10 cellular contexts compared by ENCODE assay signal in the genomic region with DNA sequence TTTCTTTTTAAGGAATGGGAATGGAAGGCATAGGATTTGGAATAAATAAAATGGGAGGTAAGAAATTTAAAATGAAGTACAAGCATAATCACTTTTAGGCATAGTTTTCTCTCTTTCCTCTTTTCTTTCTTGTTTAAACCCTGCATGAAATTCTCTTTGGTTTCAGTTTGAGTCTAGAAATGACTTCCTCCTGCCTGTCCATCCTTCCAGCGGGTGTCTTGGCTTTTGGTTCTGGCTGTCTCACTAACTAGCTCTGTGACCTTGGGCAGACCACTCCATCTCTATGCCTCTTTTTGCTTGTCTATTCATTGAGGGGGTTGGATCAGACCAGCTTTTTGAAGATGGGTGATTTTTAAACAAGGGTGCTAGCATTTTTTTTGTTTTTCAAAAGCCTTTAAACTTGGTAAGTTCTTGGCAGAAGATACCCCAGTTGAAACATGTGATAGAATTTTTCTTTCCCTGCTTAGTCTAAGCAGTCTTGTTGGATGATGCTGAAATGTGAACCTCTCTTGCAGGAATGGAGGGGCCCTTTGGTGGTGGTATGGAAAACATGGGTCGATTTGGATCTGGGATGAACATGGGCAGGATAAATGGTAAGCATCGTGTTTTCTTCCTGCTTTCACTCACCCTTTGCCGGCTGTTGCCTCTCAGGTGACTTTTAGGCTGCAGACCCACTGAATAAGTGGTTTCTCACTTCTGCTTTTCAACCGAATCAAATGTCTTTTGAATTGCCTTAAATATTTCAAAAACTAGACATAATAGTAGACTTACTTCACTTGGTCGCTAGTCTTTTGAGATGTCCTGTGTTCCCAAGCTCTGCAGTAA. TPM values are rescaled to one million over a fixed set of nuclear protein-coding genes. Genes with fewer than 3 reads are reported as not detected.
DNase-seq lines count a peak whose midpoint lies in the region; ATAC-seq and TF ChIP-seq lines count a peak whose summit lies in the region.
"Had no signal": no experiment of that assay in that cellular context is flagged by ENCODE, and none has a peak within 500 bp of the region (broad histone marks: within the 10 kb centered on the region; RNA-seq: fewer than 3 reads in every experiment).

No MANE protein-coding gene starts in this region.

- H3K9me3 Mint-ChIP-seq in activated CD8-positive, alpha-beta T cell treated with anti-CD3 and anti-CD28 coated beads for 36 hours = no peaks in the 10 kb centered on the region

- no peak overlapping the region for H3K4me3 Mint-ChIP-seq in activated CD8-positive, alpha-beta T cell treated with anti-CD3 and anti-CD28 coated beads for 36 hours

- H3K27ac Mint-ChIP-seq in activated CD8-positive, alpha-beta T cell treated with anti-CD3 and anti-CD28 coated beads for 36 hours = peak overlapping the region; percentile 46

- no peaks in the 10 kb centered on the region for H3K27me3 ChIP-seq in left ventricle myocardium inferior (ENCODE audit: low read depth)

- H3K4me1 ChIP-seq in left ventricle myocardium inferior = peaks cover 82% of the 10 kb centered on the region

- peaks cover 92% of the 10 kb centered on the region for H3K36me3 ChIP-seq in left ventricle myocardium inferior

- peaks cover 76% of the 10 kb centered on the region for H3K36me3 Mint-ChIP-seq in activated CD8-positive, alpha-beta T cell treated with anti-CD3 and anti-CD28 coated beads for 36 hours (ENCODE audit: low read depth)

- H3K9me3 ChIP-seq in left ventricle myocardium inferior (replicated peaks) = no peaks in the 10 kb centered on the region

- peak overlapping the region; percentile 78 for H3K27ac ChIP-seq in left ventricle myocardium inferior (replicated peaks)

- CTCF ChIA-PET in activated CD8-positive, alpha-beta T cell treated with anti-CD3 and anti-CD28 coated beads for 36 hours (lab: Charles Lee) = interaction anchor here (1.4 to 1.6 kb wide), 2 partner anchors 18 to 120 kb away, joined by 3 read pairs; no protein-coding TSS in a partner anchor

- H3K4me3 ChIP-seq in left ventricle myocardium inferior = no peak overlapping the region

- H3K4me1 Mint-ChIP-seq in activated CD8-positive, alpha-beta T cell treated with anti-CD3 and anti-CD28 coated beads for 36 hours (ENCODE audit: low read depth) = peaks cover 53% of the 10 kb centered on the region

- no peak for TF ChIP-seq CTCF in left ventricle myocardium inferior (IDR thresholded peaks at IDR 0.05; ENCODE audit: borderline replicate concordance)
- TF ChIP-seq CTCF in activated CD8-positive, alpha-beta T cell treated with anti-CD3 and anti-CD28 coated beads for 36 hours (IDR thresholded peaks at IDR 0.05) = no peak

- POLR2A ChIA-PET in activated CD8-positive, alpha-beta T cell treated with anti-CD3 and anti-CD28 coated beads for 36 hours (lab: Charles Lee) = interaction anchor here (0.8 to 1.4 kb wide), 3 partner anchors 9 to 12 kb away, joined by 3 to 5 read pairs (median 3); no protein-coding TSS in a partner anchor

- intact Hi-C loops in left ventricle myocardium inferior (cut with micrococcal nuclease) (no loop called here), Right ventricle myocardium inferior (cut with DNase I) (no loop called here)
- intact Hi-C loops in activated CD8-positive, alpha-beta T cell treated with anti-CD3 and anti-CD28 coated beads for 36 hours (cut with micrococcal nuclease) = no loop called here

- no peak for ATAC-seq in Right ventricle myocardium inferior
- ATAC-seq in HG03159 (IDR thresholded peaks at IDR 0.05; ENCODE audit: unreplicated experiment) = peak; percentile 75
- ATAC-seq in activated CD8-positive, alpha-beta T cell treated with anti-CD3 and anti-CD28 coated beads for 36 hours = no peak
- ATAC-seq in HG03095 (IDR thresholded peaks at IDR 0.05; ENCODE audit: unreplicated experiment) = no peak
- no peak for ATAC-seq in HG02981 (IDR thresholded peaks at IDR 0.05; ENCODE audit: unreplicated experiment)

- H3K27me3 Mint-ChIP-seq in activated CD8-positive, alpha-beta T cell treated with anti-CD3 and anti-CD28 coated beads for 36 hours = no peaks in the 10 kb centered on the region

- DNase-seq in left ventricle myocardium inferior = no peak
- DNase-seq in Right ventricle myocardium inferior (ENCODE audit: missing footprints) = no peak
- no peak for DNase-seq in activated CD8-positive, alpha-beta T cell treated with anti-CD3 and anti-CD28 coated beads for 36 hours
- DNase-seq in NCI-H1930 (lab: John Stamatoyannopoulos, UW) = no peak
- no peak for DNase-seq in DMS79 treated with DMSO at 0.1 percent for 48 hours (lab: John Stamatoyannopoulos, UW)
- DNase-seq: NCI-H1436 treated with DMSO at 0.1 percent for 48 hours, occipital lobe had no signal

RNA-seq across cellular contexts. Expression of a gene that starts 28.6 kb away (rescaled TPM):
- 0.36 TPM for total RNA-seq in left ventricle myocardium inferior
- total RNA-seq in Right ventricle myocardium inferior = 0.78 TPM
- total RNA-seq in activated CD8-positive, alpha-beta T cell treated with anti-CD3 and anti-CD28 coated beads for 36 hours = 1 to 10 TPM in 1 of 2 experiments, under 1 TPM in 1; 0.74 to 1.1 TPM
- total RNA-seq: occipital lobe had no signal

RNA-seq across cellular contexts. Expression of a gene that starts 29.1 kb away (rescaled TPM):
- total RNA-seq in left ventricle myocardium inferior (104 TPM), Right ventricle myocardium inferior (118 TPM)
- 100 to 1,000 TPM; 242 to 254 TPM for total RNA-seq in activated CD8-positive, alpha-beta T cell treated with anti-CD3 and anti-CD28 coated beads for 36 hours

RNA-seq across cellular contexts. Expression of a gene that starts 40.1 kb away (rescaled TPM):
- total RNA-seq in left ventricle myocardium inferior (17.0 TPM), Right ventricle myocardium inferior (9.8 TPM)
- total RNA-seq in activated CD8-positive, alpha-beta T cell treated with anti-CD3 and anti-CD28 coated beads for 36 hours = 10 to 100 TPM; 21.6 to 24.0 TPM
